20 cellular contexts compared by ENCODE assay signal in the genomic region with DNA sequence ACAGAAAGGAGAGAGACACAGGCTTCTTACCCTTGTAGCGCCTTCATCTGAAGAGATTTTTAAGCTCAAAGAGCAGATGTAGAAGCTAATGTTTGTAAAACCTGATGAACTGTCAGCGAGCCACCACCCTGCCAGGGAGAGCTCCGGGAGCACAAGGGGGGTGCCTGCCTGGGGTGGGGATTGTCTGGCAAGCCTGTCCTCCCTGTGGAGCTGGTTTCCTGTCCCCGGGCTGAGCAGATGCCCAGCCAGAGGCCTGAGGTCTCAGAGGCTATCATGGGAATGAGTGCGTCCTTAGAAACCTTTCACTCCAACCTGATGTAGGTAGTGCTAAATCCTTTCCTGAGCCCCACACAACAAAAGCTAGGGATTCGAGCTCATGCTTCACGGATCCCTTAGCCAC. TPM values are rescaled to one million over a fixed set of nuclear protein-coding genes. Genes with fewer than 3 reads are reported as not detected.
"Had no signal": no experiment of that assay in that cellular context is flagged by ENCODE, and none has a peak within 500 bp of the region (broad histone marks: within the 10 kb centered on the region; RNA-seq: fewer than 3 reads in every experiment).

No MANE protein-coding gene starts in this region.

- H3K27me3 ChIP-seq: ascending aorta, ovary had no signal

- H3K36me3 ChIP-seq: ascending aorta, left lung, ovary, stomach, uterus had no signal

- H3K9me3 ChIP-seq: ascending aorta, left lung, ovary, uterus had no signal

- DNase-seq: activated CD4-positive, alpha-beta T cell treated with anti-CD3 and anti-CD28 coated beads for 48 hours; activated CD8-positive, alpha-beta memory T cell treated with anti-CD3 and anti-CD28 coated beads, Interleukin-2, amount 50 U/mL, for 48 hours; activated CD8-positive, alpha-beta T cell treated with anti-CD3 and anti-CD28 coated beads, Interleukin-2, amount 10 ng/mL, durations not matched to agents 7 days and 5 days; activated naive CD4-positive, alpha-beta T cell; activated naive CD8-positive, alpha-beta T cell treated with anti-CD3 and anti-CD28 coated beads, Interleukin-2, amount 50 U/mL, for 24 hours; left lung; ovary; stimulated activated CD4-positive, alpha-beta T cell treated with anti-CD3 and anti-CD28 coated beads, Interleukin-15, amount 100 ng/mL, for 24 hours; stimulated activated CD4-positive, alpha-beta T cell treated with anti-CD3 and anti-CD28 coated beads, Interleukin-4, amount 100 ng/mL, for 24 hours; stomach; uterus had no signal

- H3K4me3 ChIP-seq: ascending aorta, left lung, ovary, stomach, uterus had no signal

- H3K27ac ChIP-seq: ascending aorta, left lung, ovary, stomach, uterus, VCaP had no signal

- FAIRE-seq: bronchial epithelial cell, endometrium, keratinocyte had no signal

- ATAC-seq: activated CD8-positive, alpha-beta T cell treated with anti-CD3 and anti-CD28 coated beads, Interleukin-2, amount 10 ng/mL, durations not matched to agents 7 days and 5 days; activated naive CD8-positive, alpha-beta T cell treated with anti-CD3 and anti-CD28 coated beads, Interleukin-2, amount 50 U/mL, for 24 hours; esophagus mucosa; left lung had no signal

RNA-seq across cellular contexts. Expression of gene NR2E1, which starts 41.9 kb away (rescaled TPM):
- total RNA-seq: activated CD8-positive, alpha-beta T cell treated with anti-CD3 and anti-CD28 coated beads, Interleukin-2, amount 10 ng/mL, durations not matched to agents 7 days and 5 days; ascending aorta; bronchial epithelial cell; chondrocyte; dermis microvascular lymphatic vessel endothelial cell; fibroblast of villous mesenchyme; left lung; ovary; stomach; uterus had no signal
- polyA plus RNA-seq: stomach had no signal
